Comparison of ENCODE assay signal across 28 cellular contexts in genomic region chr11:116890607-116891006, GRCh38. TPM values are rescaled to one million over a fixed set of nuclear protein-coding genes. Genes with fewer than 3 reads are reported as not detected.
DNase-seq lines count a peak whose midpoint lies in the region; ATAC-seq and TF ChIP-seq lines count a peak whose summit lies in the region.
"Had no signal": no experiment of that assay in that cellular context is flagged by ENCODE, and none has a peak within 500 bp of the region (broad histone marks: within the 10 kb centered on the region; RNA-seq: fewer than 3 reads in every experiment).

No MANE protein-coding gene starts in this region.

- peaks cover 3% of the 10 kb centered on the region for H3K36me3 ChIP-seq in CD8-positive, alpha-beta memory T cell (ENCODE audit: insufficient read depth, low read length)
- H3K36me3 ChIP-seq: prostate gland, uterus had no signal

- no peaks in the 10 kb centered on the region for H3K9me3 Mint-ChIP-seq in activated CD4-positive, alpha-beta T cell treated with anti-CD3 and anti-CD28 coated beads, Interleukin-2, amount 10 ng/mL, durations not matched to agents 24 days and 14 days
- no peaks in the 10 kb centered on the region for H3K9me3 Mint-ChIP-seq in CD8-positive, alpha-beta memory T cell
- H3K9me3 Mint-ChIP-seq in central memory CD8-positive, alpha-beta T cell = no peaks in the 10 kb centered on the region
- no peaks in the 10 kb centered on the region for H3K9me3 Mint-ChIP-seq in nephron progenitor cell
- no peaks in the 10 kb centered on the region for H3K9me3 Mint-ChIP-seq in MCF 10A (ENCODE audit: unreplicated experiment)
- H3K9me3 Mint-ChIP-seq: WTC11 had no signal

- H3K9me3 ChIP-seq in CD8-positive, alpha-beta memory T cell (ENCODE audit: low read length) = no peaks in the 10 kb centered on the region
- H3K9me3 ChIP-seq: ascending aorta, esophagus squamous epithelium, mucosa of descending colon, neutrophil, prostate gland, sigmoid colon, uterus had no signal

- no peak overlapping the region for H3K4me3 Mint-ChIP-seq in activated CD4-positive, alpha-beta T cell treated with anti-CD3 and anti-CD28 coated beads, Interleukin-2, amount 10 ng/mL, durations not matched to agents 24 days and 14 days
- peak overlapping the region in 1 of 7 donors; percentile 23 for H3K4me3 Mint-ChIP-seq in CD8-positive, alpha-beta memory T cell
- no peak overlapping the region for H3K4me3 Mint-ChIP-seq in central memory CD8-positive, alpha-beta T cell
- H3K4me3 Mint-ChIP-seq in nephron progenitor cell (no peak overlapping the region), MCF 10A (ENCODE audit: unreplicated experiment) (no peak overlapping the region)
- H3K4me3 Mint-ChIP-seq: activated naive CD8-positive, alpha-beta T cell; WTC11 had no signal

- peaks cover 15% of the 10 kb centered on the region for H3K4me1 Mint-ChIP-seq in activated CD4-positive, alpha-beta T cell treated with anti-CD3 and anti-CD28 coated beads, Interleukin-2, amount 10 ng/mL, durations not matched to agents 24 days and 14 days
- H3K4me1 Mint-ChIP-seq in CD8-positive, alpha-beta memory T cell = peaks cover 27 to 43% (median 39%) of the 10 kb centered on the region in 3 donors
- H3K4me1 Mint-ChIP-seq in central memory CD8-positive, alpha-beta T cell = peaks cover 30% of the 10 kb centered on the region
- H3K4me1 Mint-ChIP-seq in nephron progenitor cell = peaks cover 21% of the 10 kb centered on the region
- H3K4me1 Mint-ChIP-seq in MCF 10A (ENCODE audit: insufficient read depth, unreplicated experiment) = no peaks in the 10 kb centered on the region

- CTCF ChIA-PET in CD8-positive, alpha-beta memory T cell (lab: Charles Lee) = interaction anchor here (0.7 to 1.9 kb wide), 6 partner anchors 11 to 216 kb away, joined by 3 to 4 read pairs (median 4); partner anchors contain the start of gene APOA5
- CTCF ChIA-PET in MCF 10A (lab: Yijun Ruan, JAX) = interaction anchor here (0.6 to 7.0 kb wide), 5 partner anchors 9 to 1724 kb away, joined by 3 to 45 read pairs (median 3); no protein-coding TSS in a partner anchor

- peaks cover 12% of the 10 kb centered on the region for H3K4me1 ChIP-seq in CD8-positive, alpha-beta memory T cell (ENCODE audit: insufficient read depth, low read length)
- H3K4me1 ChIP-seq: ascending aorta, prostate gland, uterus had no signal

- H3K27me3 Mint-ChIP-seq in activated CD4-positive, alpha-beta T cell treated with anti-CD3 and anti-CD28 coated beads, Interleukin-2, amount 10 ng/mL, durations not matched to agents 24 days and 14 days = no peaks in the 10 kb centered on the region
- no peaks in the 10 kb centered on the region for H3K27me3 Mint-ChIP-seq in CD8-positive, alpha-beta memory T cell
- H3K27me3 Mint-ChIP-seq in central memory CD8-positive, alpha-beta T cell = no peaks in the 10 kb centered on the region
- H3K27me3 Mint-ChIP-seq in nephron progenitor cell (ENCODE audit: low read depth, poor library complexity) (no peaks in the 10 kb centered on the region), MCF 10A (ENCODE audit: insufficient read depth, unreplicated experiment) (no peaks in the 10 kb centered on the region)
- H3K27me3 Mint-ChIP-seq: activated naive CD8-positive, alpha-beta T cell had no signal

- BruUV-seq in MCF 10A (replicated peaks; lab: Mats Ljungman, UMichigan) = no TSS peak

- intact Hi-C loops in activated CD4-positive, alpha-beta T cell treated with anti-CD3 and anti-CD28 coated beads, Interleukin-2, amount 10 ng/mL, durations not matched to agents 24 days and 14 days (cut with micrococcal nuclease) = no loop called here
- intact Hi-C loops in MCF 10A (cut with micrococcal nuclease) = no loop called here

- H3K27ac ChIP-seq in CD8-positive, alpha-beta memory T cell (ENCODE audit: low read depth, low read length) = no peak overlapping the region
- H3K27ac ChIP-seq: ascending aorta, esophagus squamous epithelium, neutrophil, prostate gland, sigmoid colon, uterus had no signal

- ATAC-seq in central memory CD8-positive, alpha-beta T cell (replicated peaks; ENCODE audit: extremely low read depth, poor library complexity, severe bottlenecking) = no peak
- ATAC-seq: WTC11 had no signal

- H3K4me3 ChIP-seq in CD8-positive, alpha-beta memory T cell (ENCODE audit: low read length) = no peak overlapping the region
- H3K4me3 ChIP-seq: ascending aorta, esophagus squamous epithelium, lung, mucosa of descending colon, prostate gland, sigmoid colon, uterus had no signal

- POLR2A ChIA-PET in CD8-positive, alpha-beta memory T cell (lab: Charles Lee) = interaction anchor here (1.0 kb wide), 1 partner anchor 208 kb away, joined by 3 read pairs; the partner anchor contains the start of gene SIK3
- POLR2A ChIA-PET in MCF 10A (lab: Yijun Ruan, JAX) = no interaction called here

- TF ChIP-seq CTCF in nephron progenitor cell (IDR thresholded peaks at IDR 0.05) (no peak), MCF 10A (IDR thresholded peaks at IDR 0.05; ENCODE audit: unreplicated experiment) (no peak)

- no peaks in the 10 kb centered on the region for H3K27me3 ChIP-seq in CD8-positive, alpha-beta memory T cell (ENCODE audit: insufficient read depth, low read length, poor library complexity, severe bottlenecking)
- H3K27me3 ChIP-seq: ascending aorta, esophagus squamous epithelium, neutrophil, sigmoid colon, uterus had no signal

- H3K27ac Mint-ChIP-seq in activated CD4-positive, alpha-beta T cell treated with anti-CD3 and anti-CD28 coated beads, Interleukin-2, amount 10 ng/mL, durations not matched to agents 24 days and 14 days = peak overlapping the region; percentile 62
- H3K27ac Mint-ChIP-seq in CD8-positive, alpha-beta memory T cell = peak overlapping the region; percentile 56 to 91 (median 78)
- peak overlapping the region; percentile 15 for H3K27ac Mint-ChIP-seq in central memory CD8-positive, alpha-beta T cell (ENCODE audit: low read depth)
- peak overlapping the region; percentile 4 for H3K27ac Mint-ChIP-seq in nephron progenitor cell
- H3K27ac Mint-ChIP-seq in MCF 10A (ENCODE audit: low read depth, unreplicated experiment) = no peak overlapping the region

- peaks cover 31% of the 10 kb centered on the region for H3K36me3 Mint-ChIP-seq in activated CD4-positive, alpha-beta T cell treated with anti-CD3 and anti-CD28 coated beads, Interleukin-2, amount 10 ng/mL, durations not matched to agents 24 days and 14 days (ENCODE audit: low read depth)
- peaks cover 8 to 63% (median 23%) of the 10 kb centered on the region in 3 donors for H3K36me3 Mint-ChIP-seq in CD8-positive, alpha-beta memory T cell
- H3K36me3 Mint-ChIP-seq in central memory CD8-positive, alpha-beta T cell (ENCODE audit: insufficient read depth) = peaks cover 40% of the 10 kb centered on the region
- H3K36me3 Mint-ChIP-seq in nephron progenitor cell (ENCODE audit: low read depth) (peaks cover 18% of the 10 kb centered on the region), MCF 10A (ENCODE audit: insufficient read depth, unreplicated experiment) (peaks cover 42% of the 10 kb centered on the region)

- no peak for DNase-seq in activated CD4-positive, alpha-beta T cell treated with anti-CD3 and anti-CD28 coated beads, Interleukin-2, amount 10 ng/mL, durations not matched to agents 24 days and 14 days
- DNase-seq in activated CD4-positive, alpha-beta T cell treated with anti-CD3 and anti-CD28 coated beads for 1 hour = no peak
- DNase-seq in CD8-positive, alpha-beta memory T cell = no peak
- no peak for DNase-seq in central memory CD8-positive, alpha-beta T cell (ENCODE audit: low spot score in 2 of 2)
- DNase-seq in nephron progenitor cell (no peak), MCF 10A (ENCODE audit: unreplicated experiment) (no peak), hypothalamus (lab: John Stamatoyannopoulos, UW) (no peak), NCI-H226 (no peak)
- DNase-seq: 8988T; activated T-cell treated with anti-CD3 and anti-CD28 coated beads, Interleukin-2, amount 50 U/mL, for 1 hour; cortex of kidney; esophagus squamous epithelium; foreskin melanocyte; Kasumi-1; mucosa of descending colon; NCI-H1694; NCI-H2171; NCI-H524; SHP77; sigmoid colon; stimulated activated naive CD4-positive, alpha-beta T cell treated with Interleukin-2 at 50 U/mL for 16 hours; uterus had no signal

RNA-seq across cellular contexts. Expression of gene APOA1, which starts 53.2 kb away (rescaled TPM):
- 0.36 TPM in 1 of 2 replicates, not detected in the other for total RNA-seq in activated CD4-positive, alpha-beta T cell treated with anti-CD3 and anti-CD28 coated beads, Interleukin-2, amount 10 ng/mL, durations not matched to agents 24 days and 14 days
- under 1 TPM; 0.33 to 0.48 TPM for total RNA-seq in CD8-positive, alpha-beta memory T cell
- not detected for polyA plus RNA-seq in CD8-positive, alpha-beta memory T cell
- not detected in 2 replicates for total RNA-seq in MCF 10A (2022)
- total RNA-seq: esophagus squamous epithelium had no signal
